8 cellular contexts compared by ENCODE assay signal in genomic region chr3:194264631-194265504, GRCh38.
DNase-seq lines count a peak whose midpoint lies in the region; ATAC-seq and TF ChIP-seq lines count a peak whose summit lies in the region.
"Not testable (repeated sequence)": the region's sequence is repeated elsewhere in the genome, so short reads cannot be mapped to it uniquely, and the experiment has no call there.

No MANE protein-coding gene starts in this region.

- not testable (repeated sequence) for H3K4me3 Mint-ChIP-seq in activated naive CD4-positive, alpha-beta T cell treated with anti-CD3 and anti-CD28 coated beads, Interleukin-2, amount 10 ng/mL, durations not matched to agents 7 days and 5 days; osteocyte (ENCODE audit: unreplicated experiment)

- TF ChIP-seq POLR2A in IMR-90 (IDR thresholded peaks at IDR 0.05; ENCODE audit: low read depth, low read length); gastroesophageal sphincter (IDR thresholded peaks at IDR 0.05); right lobe of liver (IDR thresholded peaks at IDR 0.05); stomach (IDR thresholded peaks at IDR 0.05): not testable (repeated sequence)

- intact Hi-C loops in IMR-90 (cut with micrococcal nuclease) (loop anchor here (5.0 kb wide), 1 partner anchor 483 kb away; no protein-coding TSS in a partner anchor), right lobe of liver (cut with DNase I) (loop anchor here in 1 of 2 donors (10.0 kb wide), 1 partner anchor 110 kb away; no protein-coding TSS in a partner anchor)
- intact Hi-C loops in stomach (cut with DNase I; ENCODE audit: low total_unique reads): not testable (repeated sequence)

- dilution Hi-C loops in IMR-90 (cut with HindIII; ENCODE audit: low sequenced_read_pairs, unreplicated experiment): not testable (repeated sequence)

- H3K4me1 ChIP-seq in IMR-90 (ENCODE audit: control insufficient read depth, insufficient read depth, low read length): not testable (repeated sequence)
- H3K4me1 ChIP-seq in gastroesophageal sphincter (peaks cover 3 to 51% (median 17%) of the 10 kb centered on the region in 3 donors), right lobe of liver (peaks cover 0 to 48% (median 17%) of the 10 kb centered on the region in 4 donors), stomach (peaks cover 14 to 33% (median 22%) of the 10 kb centered on the region in 4 donors)

- not testable (repeated sequence) for H4K20me1 ChIP-seq in IMR-90 (ENCODE audit: insufficient read depth, low read length)

- peaks cover 17% of the 10 kb centered on the region for H3K4me1 Mint-ChIP-seq in activated naive CD4-positive, alpha-beta T cell treated with anti-CD3 and anti-CD28 coated beads, Interleukin-2, amount 10 ng/mL, durations not matched to agents 7 days and 5 days
- peaks cover 25% of the 10 kb centered on the region for H3K4me1 Mint-ChIP-seq in osteocyte (ENCODE audit: unreplicated experiment)

- peaks cover 70% of the 10 kb centered on the region for H3K27me3 Mint-ChIP-seq in activated naive CD4-positive, alpha-beta T cell treated with anti-CD3 and anti-CD28 coated beads, Interleukin-2, amount 10 ng/mL, durations not matched to agents 7 days and 5 days
- H3K27me3 Mint-ChIP-seq in osteocyte (ENCODE audit: unreplicated experiment): peaks cover 15% of the 10 kb centered on the region

- not testable (repeated sequence) for H3K4ac ChIP-seq in IMR-90 (ENCODE audit: low read depth, low read length)

- not testable (repeated sequence) for DNase-seq in AG04450 (ENCODE audit: low read depth, low spot score); IMR-90; right lobe of liver; osteocyte (ENCODE audit: extremely low spot score, unreplicated experiment)
- DNase-seq in activated naive CD4-positive, alpha-beta T cell treated with anti-CD3 and anti-CD28 coated beads, Interleukin-2, amount 10 ng/mL, durations not matched to agents 7 days and 5 days: peak; percentile 16
- DNase-seq in coronary artery (ENCODE audit: low spot score) (peak; percentile 67), stomach (peak; percentile 14)

- not testable (repeated sequence) for H3K9me3 ChIP-seq in AG04450 (ENCODE audit: control insufficient read depth, insufficient read depth, low read length); IMR-90 (ENCODE audit: control insufficient read depth, insufficient read depth, low read length); gastroesophageal sphincter; right lobe of liver; stomach

- not testable (repeated sequence) for H3K9me3 Mint-ChIP-seq in activated naive CD4-positive, alpha-beta T cell treated with anti-CD3 and anti-CD28 coated beads, Interleukin-2, amount 10 ng/mL, durations not matched to agents 7 days and 5 days; osteocyte (ENCODE audit: unreplicated experiment)

- not testable (repeated sequence) for H4K91ac ChIP-seq in IMR-90 (ENCODE audit: insufficient read depth, low read depth, low read length)

- H2AK5ac ChIP-seq in IMR-90 (ENCODE audit: low read depth, low read length): not testable (repeated sequence)

- not testable (repeated sequence) for BruUV-seq in IMR-90 (replicated peaks; lab: Mats Ljungman, UMichigan)

- H3K4me3 ChIP-seq in AG04450 (ENCODE audit: low read depth, low read length) (peak overlapping the region; percentile 29), coronary artery (peak overlapping the region; percentile 49), gastroesophageal sphincter (peak overlapping the region in 1 of 2 donors; percentile 17)
- not testable (repeated sequence) for H3K4me3 ChIP-seq in IMR-90 (ENCODE audit: insufficient read depth, low read depth, low read length); right lobe of liver; stomach

- not testable (repeated sequence) for TF ChIP-seq CTCF in AG04450 (IDR thresholded peaks at IDR 0.05; ENCODE audit: low read depth, low read length); IMR-90 (conservative IDR thresholded peaks at IDR 0.05; ENCODE audit: low read depth, low read length); coronary artery (IDR thresholded peaks at IDR 0.05); gastroesophageal sphincter (IDR thresholded peaks at IDR 0.05); right lobe of liver (IDR thresholded peaks at IDR 0.05); osteocyte (IDR thresholded peaks at IDR 0.05); stomach (IDR thresholded peaks at IDR 0.05)

- H3K4me2 ChIP-seq in IMR-90 (ENCODE audit: low read depth, low read length): peak overlapping the region; percentile 44; the same call in 1 of the 2 replicates

- peak overlapping the region; percentile 86 for H2AFZ ChIP-seq in IMR-90 (replicated peaks; ENCODE audit: low read length, poor library complexity)

- POLR2A ChIA-PET in AG04450 (lab: Yijun Ruan, JAX): interaction anchor here (0.7 to 1.1 kb wide), 2 partner anchors 130 to 140 kb away, joined by 3 to 4 read pairs; no protein-coding TSS in a partner anchor
- POLR2A ChIA-PET in IMR-90 (lab: Charles Lee; ENCODE audit: unreplicated experiment): not testable (repeated sequence)

- not testable (repeated sequence) for H3K36me3 ChIP-seq in IMR-90 (ENCODE audit: control insufficient read depth, insufficient read depth, low read length); gastroesophageal sphincter; right lobe of liver; stomach

- H2BK15ac ChIP-seq in IMR-90 (ENCODE audit: low read depth, low read length): not testable (repeated sequence)

- H2BK120ac ChIP-seq in IMR-90 (ENCODE audit: low read depth, low read length): not testable (repeated sequence)

- H3K56ac ChIP-seq in IMR-90 (ENCODE audit: extremely low read depth, insufficient read depth, low read length): not testable (repeated sequence)

- not testable (repeated sequence) for H3K23ac ChIP-seq in IMR-90 (ENCODE audit: low read depth, low read length)

- 78% methylated on average over 22 of the region's 37 CpGs; no CpG with 5 or more reads in 1 of the 2 experiments for WGBS in IMR-90 (ENCODE audit: extremely low coverage in 2 of 2, insufficient read length in 1 of 2), 2 experiments
- 54 to 80% methylated on average over 3 to 9 of the region's 37 CpGs for WGBS in gastroesophageal sphincter (ENCODE audit: low coverage in 1 of 2), 2 donors
- WGBS in right lobe of liver (ENCODE audit: insufficient coverage, low coverage, low lambda C conversion rate, missing lambda C conversion rate): 78% methylated on average over 15 of the region's 37 CpGs
- WGBS in stomach, 5 donors: 75 to 86% (median 82%) methylated on average over 17 to 37 of the region's 37 CpGs

- not testable (repeated sequence) for H3K79me1 ChIP-seq in IMR-90 (ENCODE audit: low read depth in 1 of 2, low read length in 2 of 2)

- H3K27ac ChIP-seq in AG04450 (ENCODE audit: low read depth, low read length): peak overlapping the region; percentile 77
- not testable (repeated sequence) for H3K27ac ChIP-seq in IMR-90 (ENCODE audit: insufficient read depth, low read length)
- H3K27ac ChIP-seq in coronary artery: peak overlapping the region in 1 of 2 donors; percentile 53
- peak overlapping the region in 3 of 4 donors; percentile 51 to 76 (median 76) for H3K27ac ChIP-seq in gastroesophageal sphincter
- peak overlapping the region in 2 of 3 donors; percentile 63 to 75 for H3K27ac ChIP-seq in right lobe of liver
- H3K27ac ChIP-seq in stomach: peak overlapping the region; percentile 10 to 76 (median 28)

- H2AK9ac ChIP-seq in IMR-90 (replicated peaks; ENCODE audit: low read depth, low read length, poor library complexity): not testable (repeated sequence)

- not testable (repeated sequence) for H3K9ac ChIP-seq in IMR-90 (ENCODE audit: low read depth, low read length)

- H3K14ac ChIP-seq in IMR-90 (replicated peaks; ENCODE audit: low read depth, low read length): not testable (repeated sequence)

- not testable (repeated sequence) for H3K36me3 Mint-ChIP-seq in activated naive CD4-positive, alpha-beta T cell treated with anti-CD3 and anti-CD28 coated beads, Interleukin-2, amount 10 ng/mL, durations not matched to agents 7 days and 5 days; osteocyte (ENCODE audit: unreplicated experiment)

- H2BK20ac ChIP-seq in IMR-90 (ENCODE audit: low read depth, low read length): not testable (repeated sequence)

- not testable (repeated sequence) for ATAC-seq in IMR-90 (ENCODE audit: low read depth); gastroesophageal sphincter; right lobe of liver

- not testable (repeated sequence) for TF ChIP-seq EP300 in gastroesophageal sphincter (IDR thresholded peaks at IDR 0.05); stomach (IDR thresholded peaks at IDR 0.05)

- H3K27me3 ChIP-seq in AG04450 (ENCODE audit: control insufficient read depth, insufficient read depth, low read length); gastroesophageal sphincter; right lobe of liver; stomach: not testable (repeated sequence)
- H3K27me3 ChIP-seq in IMR-90 (ENCODE audit: control insufficient read depth, insufficient read depth, low read length): peaks cover 23% of the 10 kb centered on the region

- H3K27ac Mint-ChIP-seq in activated naive CD4-positive, alpha-beta T cell treated with anti-CD3 and anti-CD28 coated beads, Interleukin-2, amount 10 ng/mL, durations not matched to agents 7 days and 5 days: not testable (repeated sequence)
- H3K27ac Mint-ChIP-seq in osteocyte (ENCODE audit: unreplicated experiment): peak overlapping the region; percentile 69

- in situ Hi-C loops in IMR-90 (cut with MboI; ENCODE audit: low sequenced_read_pairs): not testable (repeated sequence)

- H3K18ac ChIP-seq in IMR-90 (ENCODE audit: low read depth, low read length): not testable (repeated sequence)

- H3K9me1 ChIP-seq in IMR-90 (ENCODE audit: insufficient read depth, low read length): not testable (repeated sequence)

- TF ChIP-seq RAD21 in IMR-90 (IDR thresholded peaks at IDR 0.05; ENCODE audit: low read length): not testable (repeated sequence)

- H4K5ac ChIP-seq in IMR-90 (ENCODE audit: low read depth, low read length): not testable (repeated sequence)

- not testable (repeated sequence) for H4K8ac ChIP-seq in IMR-90 (ENCODE audit: low read depth in 2 of 2, low read length in 2 of 2)

- CTCF ChIA-PET in AG04450 (lab: Charles Lee): interaction anchor here (0.6 to 1.4 kb wide), 3 partner anchors 44 to 599 kb away, joined by 3 to 5 read pairs (median 3); no protein-coding TSS in a partner anchor
- CTCF ChIA-PET in IMR-90 (lab: Yijun Ruan, JAX): not testable (repeated sequence)
- CTCF ChIA-PET in activated naive CD4-positive, alpha-beta T cell treated with anti-CD3 and anti-CD28 coated beads, Interleukin-2, amount 10 ng/mL, durations not matched to agents 7 days and 5 days (lab: Charles Lee): interaction anchor here (0.6 to 0.9 kb wide), 2 partner anchors 49 to 699 kb away, joined by 3 read pairs; no protein-coding TSS in a partner anchor

- not testable (repeated sequence) for H2BK5ac ChIP-seq in IMR-90 (ENCODE audit: low read depth, low read length, poor library complexity, severe bottlenecking)
